ENCODE assay signal across 21 cellular contexts in genomic region chr1:29344336-29344735, GRCh38.
A peak's percentile ranks its signal among the peaks of the same experiment; 100 is the strongest.
DNase-seq lines count a peak whose midpoint lies in the region; ATAC-seq, FAIRE-seq and TF ChIP-seq lines count a peak whose summit lies in the region.
"Had no signal": no experiment of that assay in that cellular context is flagged by ENCODE, and none has a peak within 500 bp of the region (broad histone marks: within the 10 kb centered on the region; RNA-seq: fewer than 3 reads in every experiment).

No MANE protein-coding gene starts in this region.

- H3K9me3 Mint-ChIP-seq in GM23338, result no peaks in the 10 kb centered on the region; the same call in 2 of the 3 replicates
- H3K9me3 Mint-ChIP-seq in neural progenitor cell, result peaks cover 7% of the 10 kb centered on the region
- H3K9me3 Mint-ChIP-seq: T-cell had no signal

- 41 to 66% (median 53%) methylated on average over 9 of the region's 9 CpGs for WGBS in small intestine, 3 donors

- 0 out of 2 replicates have a peak overlapping the region, but pooled peaks have one; percentile 43 for H3K4me2 ChIP-seq in GM23338
- H3K4me2 ChIP-seq in neural progenitor cell, result no peak overlapping the region

- H3K27ac ChIP-seq in GM23338 (ENCODE audit: low read depth), result no peak overlapping the region
- no peak overlapping the region for H3K27ac ChIP-seq in neural progenitor cell
- H3K27ac ChIP-seq in small intestine (ENCODE audit: low read depth in 1 of 2, low read length in 1 of 2), result no peak overlapping the region
- H3K27ac ChIP-seq: GM23248, SK-N-MC had no signal

- no peak overlapping the region; the same call in 1 of the 2 replicates for H3K27ac Mint-ChIP-seq in GM23338
- peak overlapping the region; percentile 50 for H3K27ac Mint-ChIP-seq in neural progenitor cell
- H3K27ac Mint-ChIP-seq: B cell; CD4-positive, CD25-positive, alpha-beta regulatory T cell; T-cell had no signal

- H3K4me1 ChIP-seq in GM23338 (ENCODE audit: insufficient read depth) (peaks cover 17% of the 10 kb centered on the region; the same call in 1 of the 2 replicates), neural progenitor cell (no peaks in the 10 kb centered on the region), small intestine (ENCODE audit: control insufficient read depth in 2 of 2, insufficient read depth in 1 of 2, low read depth in 1 of 2, low read length in 1 of 2) (no peaks in the 10 kb centered on the region)

- no peaks in the 10 kb centered on the region for H3K27me3 ChIP-seq in GM23338 (ENCODE audit: insufficient read depth)
- no peaks in the 10 kb centered on the region for H3K27me3 ChIP-seq in neural progenitor cell
- no peaks in the 10 kb centered on the region for H3K27me3 ChIP-seq in small intestine (ENCODE audit: control insufficient read depth in 2 of 2, insufficient read depth in 2 of 2, low read length in 2 of 2)

- H3K4me1 Mint-ChIP-seq in GM23338 (peaks cover 24% of the 10 kb centered on the region), neural progenitor cell (peaks cover 12% of the 10 kb centered on the region)
- H3K4me1 Mint-ChIP-seq: B cell; CD4-positive, CD25-positive, alpha-beta regulatory T cell; T-cell had no signal

- H3K36me3 Mint-ChIP-seq in GM23338 (ENCODE audit: low read depth), result no peaks in the 10 kb centered on the region
- H3K36me3 Mint-ChIP-seq in neural progenitor cell, result no peaks in the 10 kb centered on the region
- H3K36me3 Mint-ChIP-seq: CD4-positive, CD25-positive, alpha-beta regulatory T cell; T-cell had no signal

- H3K9me3 ChIP-seq in neural progenitor cell (ENCODE audit: low read depth), result no peaks in the 10 kb centered on the region
- H3K9me3 ChIP-seq in small intestine (ENCODE audit: control insufficient read depth, low read depth), result no peaks in the 10 kb centered on the region

- H3K79me2 ChIP-seq in GM23338 (replicated peaks; ENCODE audit: insufficient read depth) (no peaks in the 10 kb centered on the region), neural progenitor cell (ENCODE audit: low read depth) (no peaks in the 10 kb centered on the region)

- H4K20me1 ChIP-seq in GM23338 (replicated peaks; ENCODE audit: insufficient read depth), result no peaks in the 10 kb centered on the region
- no peaks in the 10 kb centered on the region for H4K20me1 ChIP-seq in neural progenitor cell (ENCODE audit: low read depth)

- TF ChIP-seq CTCF in GM23338 (conservative IDR thresholded peaks at IDR 0.05; ENCODE audit: low read depth in 2 of 2) (no peak), neural progenitor cell (IDR thresholded peaks at IDR 0.05) (no peak)

- no peaks in the 10 kb centered on the region for H3K9me2 ChIP-seq in GM23338 (ENCODE audit: insufficient read depth)

- peaks cover 4% of the 10 kb centered on the region for H3K27me3 Mint-ChIP-seq in GM23338 (ENCODE audit: insufficient read depth, low read depth, poor library complexity)
- H3K27me3 Mint-ChIP-seq in neural progenitor cell (ENCODE audit: insufficient read depth, low read depth), result peaks cover 24% of the 10 kb centered on the region

- H3K9ac ChIP-seq in neural progenitor cell, result no peak overlapping the region
- H3K9ac ChIP-seq: GM23248 had no signal

- H3K4me3 Mint-ChIP-seq in GM23338 (no peak overlapping the region), neural progenitor cell (no peak overlapping the region)
- H3K4me3 Mint-ChIP-seq: B cell; CD4-positive, CD25-positive, alpha-beta regulatory T cell; T-cell had no signal

- H3F3A ChIP-seq in GM23338 (replicated peaks; ENCODE audit: low read depth) (no peaks in the 10 kb centered on the region), neural progenitor cell (ENCODE audit: low read depth) (no peaks in the 10 kb centered on the region)

- DNase-seq in COR-L47 (lab: John Stamatoyannopoulos, UW) (peak; percentile 25), GM23338 (ENCODE audit: low spot score) (peak; percentile 30), NCI-H69 (lab: John Stamatoyannopoulos, UW) (peak; percentile 77), neural progenitor cell (ENCODE audit: low spot score) (no peak), small intestine (no peak), foreskin melanocyte (no peak)
- DNase-seq in stimulated activated CD4-positive, alpha-beta T cell treated with anti-CD3 and anti-CD28 coated beads, Interleukin-4, amount 100 ng/mL, for 1 hour, result no peak
- DNase-seq: Calu3; CD4-positive, CD25-positive, alpha-beta regulatory T cell; DND-41; GM23248; NCI-H1048; NCI-H187; NCI-H526 treated with DMSO at 0.1 percent for 48 hours; T-cell had no signal

- H3K4me3 ChIP-seq in GM23338, result no peak overlapping the region
- H3K4me3 ChIP-seq in neural progenitor cell, result no peak overlapping the region
- H3K4me3 ChIP-seq in small intestine (ENCODE audit: low read depth in 1 of 2, low read length in 2 of 2), result no peak overlapping the region
- H3K4me3 ChIP-seq: GM23248, K562, SK-N-MC had no signal

- peak; percentile 36 for ATAC-seq in GM23338
- ATAC-seq: HCT116, K562, Panc1, T-cell had no signal

- no peak for FAIRE-seq in small intestine (lab: Jason Lieb, UNC)
- FAIRE-seq: G401.6 had no signal

- H3K36me3 ChIP-seq in GM23338 (ENCODE audit: insufficient read depth), result no peaks in the 10 kb centered on the region
- no peaks in the 10 kb centered on the region for H3K36me3 ChIP-seq in neural progenitor cell
- no peaks in the 10 kb centered on the region for H3K36me3 ChIP-seq in small intestine (ENCODE audit: control insufficient read depth in 2 of 2, insufficient read depth in 2 of 2, low read length in 2 of 2)

- H2AFZ ChIP-seq in GM23338 (peak overlapping the region; percentile 72), neural progenitor cell (replicated peaks) (no peak overlapping the region)
- H2AFZ ChIP-seq: GM23248 had no signal

TF ChIP-seq in GM23338, 12 proteins besides CTCF, POLR2A, EP300 and RAD21 (continues in another document):
- TF ChIP-seq CREB1 (CRISPR knock-in tag; IDR thresholded peaks at IDR 0.05; ENCODE audit: low read depth), result no peak
- TF ChIP-seq REST (IDR thresholded peaks at IDR 0.05; ENCODE audit: unreplicated experiment), result no peak
- TF ChIP-seq ZNF331 (CRISPR knock-in tag; IDR thresholded peaks at IDR 0.05; ENCODE audit: low read depth), result no peak
- no peak for TF ChIP-seq POLR2AphosphoS5 (IDR thresholded peaks at IDR 0.05; ENCODE audit: low read depth)
- no peak for TF ChIP-seq ETS1 (IDR thresholded peaks at IDR 0.05)
- no peak for TF ChIP-seq JUNB (IDR thresholded peaks at IDR 0.05; ENCODE audit: unreplicated experiment)
- no peak for TF ChIP-seq STAT1 (IDR thresholded peaks at IDR 0.05; ENCODE audit: unreplicated experiment)

Comparison
In these comparisons a context has a peak if more than half of its experiments do, and no peak if none do; other contexts are left out.
1. DNase-seq: peak in COR-L47 (single experiment), GM23338 (single experiment) and NCI-H69 (single experiment); none in neural progenitor cell (single experiment), stimulated activated CD4-positive, alpha-beta T cell treated with anti-CD3 and anti-CD28 coated beads, Interleukin-4, amount 100 ng/mL, for 1 hour (single experiment), small intestine (single experiment) and foreskin melanocyte (single experiment).